Comparison of ENCODE assay signal across 30 cellular contexts in genomic region chr1:228772516-228773212, GRCh38. TPM values are rescaled to one million over a fixed set of nuclear protein-coding genes. Genes with fewer than 3 reads are reported as not detected.
DNase-seq lines count a peak whose midpoint lies in the region; ATAC-seq and TF ChIP-seq lines count a peak whose summit lies in the region.
"Had no signal": no experiment of that assay in that cellular context is flagged by ENCODE, and none has a peak within 500 bp of the region (broad histone marks: within the 10 kb centered on the region; RNA-seq: fewer than 3 reads in every experiment).

No MANE protein-coding gene starts in this region.

- no peak overlapping the region for H3K14ac ChIP-seq in trophoblast cell (ENCODE audit: low read length)

- peak in 2 of 3 donors; percentile 52 to 57 for ATAC-seq in natural killer cell
- no peak for ATAC-seq in natural killer cell treated with Interleukin-12 subunit alpha and Interleukin-12 subunit beta and Interleukin-15 and Interleukin-18, amount 100 ng/mL, for 72 hours
- no peak for ATAC-seq in right cardiac atrium
- no peak for ATAC-seq in GM18861 (IDR thresholded peaks at IDR 0.05; ENCODE audit: unreplicated experiment)
- ATAC-seq: A549, Panc1, T-cell had no signal

- H3K9ac ChIP-seq in trophoblast cell (ENCODE audit: low read length): no peak overlapping the region
- H3K9ac ChIP-seq: GM23248, KMS-11 had no signal

- no peaks in the 10 kb centered on the region for H3K36me3 Mint-ChIP-seq in natural killer cell
- H3K36me3 Mint-ChIP-seq in natural killer cell treated with Interleukin-12 subunit alpha and Interleukin-12 subunit beta and Interleukin-15 and Interleukin-18, amount 100 ng/mL, for 72 hours: no peaks in the 10 kb centered on the region
- peaks cover 0 to 4% (median 0%) of the 10 kb centered on the region in 3 donors for H3K36me3 Mint-ChIP-seq in immature natural killer cell
- H3K36me3 Mint-ChIP-seq in activated CD4-positive, alpha-beta memory T cell treated with anti-CD3 and anti-CD28 coated beads for 36 hours: no peaks in the 10 kb centered on the region
- H3K36me3 Mint-ChIP-seq: T-cell had no signal

- H3K9me3 Mint-ChIP-seq in natural killer cell: no peaks in the 10 kb centered on the region
- H3K9me3 Mint-ChIP-seq in natural killer cell treated with Interleukin-12 subunit alpha and Interleukin-12 subunit beta and Interleukin-15 and Interleukin-18, amount 100 ng/mL, for 72 hours: no peaks in the 10 kb centered on the region
- no peaks in the 10 kb centered on the region for H3K9me3 Mint-ChIP-seq in immature natural killer cell
- H3K9me3 Mint-ChIP-seq in activated CD4-positive, alpha-beta memory T cell treated with anti-CD3 and anti-CD28 coated beads for 36 hours: no peaks in the 10 kb centered on the region
- H3K9me3 Mint-ChIP-seq: IgD-negative memory B cell, T-cell had no signal

- H2BK120ac ChIP-seq in trophoblast cell (ENCODE audit: insufficient read depth, low read length, poor library complexity): no peak overlapping the region

- POLR2A ChIA-PET in activated CD4-positive, alpha-beta memory T cell treated with anti-CD3 and anti-CD28 coated beads for 36 hours (lab: Charles Lee): no interaction called here

- peak overlapping the region; percentile 55 for H2BK12ac ChIP-seq in trophoblast cell (ENCODE audit: low read length)

- H3K4me3 Mint-ChIP-seq in natural killer cell (peak overlapping the region; percentile 47), immature natural killer cell (peak overlapping the region in 3 of 5 donors; percentile 26 to 51 (median 38))
- H3K4me3 Mint-ChIP-seq in natural killer cell treated with Interleukin-12 subunit alpha and Interleukin-12 subunit beta and Interleukin-15 and Interleukin-18, amount 100 ng/mL, for 72 hours: no peak overlapping the region
- H3K4me3 Mint-ChIP-seq in activated CD4-positive, alpha-beta memory T cell treated with anti-CD3 and anti-CD28 coated beads for 36 hours: no peak overlapping the region
- H3K4me3 Mint-ChIP-seq: HFFc6, IgD-negative memory B cell, T-cell had no signal

- H3K79me1 ChIP-seq in trophoblast cell (ENCODE audit: low read length): no peaks in the 10 kb centered on the region

- CTCF ChIA-PET in activated CD4-positive, alpha-beta memory T cell treated with anti-CD3 and anti-CD28 coated beads for 36 hours (lab: Charles Lee): no interaction called here

- no peaks in the 10 kb centered on the region for H3K9me3 ChIP-seq in trophoblast cell (ENCODE audit: insufficient read depth, low read depth, low read length)
- no peaks in the 10 kb centered on the region for H3K9me3 ChIP-seq in right cardiac atrium (ENCODE audit: control insufficient read depth, low read length)
- H3K9me3 ChIP-seq: A549 had no signal

- H3K27me3 Mint-ChIP-seq in natural killer cell (ENCODE audit: low read depth in 2 of 2) (peaks cover 5 to 16% of the 10 kb centered on the region in 2 donors), immature natural killer cell (ENCODE audit: low read depth in 3 of 3) (peaks cover 0 to 6% (median 2%) of the 10 kb centered on the region in 3 donors)
- no peaks in the 10 kb centered on the region for H3K27me3 Mint-ChIP-seq in natural killer cell treated with Interleukin-12 subunit alpha and Interleukin-12 subunit beta and Interleukin-15 and Interleukin-18, amount 100 ng/mL, for 72 hours
- H3K27me3 Mint-ChIP-seq in activated CD4-positive, alpha-beta memory T cell treated with anti-CD3 and anti-CD28 coated beads for 36 hours: no peaks in the 10 kb centered on the region

- WGBS in trophoblast cell (ENCODE audit: extremely low coverage, insufficient coverage, insufficient read length): no CpG with 5 or more reads among the region's 4 CpGs
- 82% methylated on average over 4 of the region's 4 CpGs for WGBS in right cardiac atrium

- H3K4me3 ChIP-seq in LNCaP clone FGC (ENCODE audit: low read depth, low read length) (no peak overlapping the region), trophoblast cell (ENCODE audit: low read depth, low read length) (no peak overlapping the region), right cardiac atrium (ENCODE audit: low read length) (no peak overlapping the region)
- H3K4me3 ChIP-seq: A549, GM23248 had no signal

- H4K12ac ChIP-seq in trophoblast cell (ENCODE audit: low read depth, low read length): no peak overlapping the region

- TF ChIP-seq CTCF in natural killer cell (IDR thresholded peaks at IDR 0.05): no peak
- 0 out of 2 replicates have a peak, but pooled peaks have one; percentile 18 for TF ChIP-seq CTCF in LNCaP clone FGC (IDR thresholded peaks at IDR 0.05; ENCODE audit: control insufficient read depth, extremely low read depth, insufficient read depth)

- H2AFZ ChIP-seq in trophoblast cell (ENCODE audit: insufficient read depth, low read length, poor library complexity): no peak overlapping the region
- H2AFZ ChIP-seq: GM23248 had no signal

- no peak overlapping the region for H4K8ac ChIP-seq in trophoblast cell (ENCODE audit: low read depth, low read length)

- H3K27me3 ChIP-seq in trophoblast cell (ENCODE audit: insufficient read depth, low read length) (no peaks in the 10 kb centered on the region), right cardiac atrium (ENCODE audit: control insufficient read depth, insufficient read depth) (no peaks in the 10 kb centered on the region)

- no peak overlapping the region for H3K27ac ChIP-seq in trophoblast cell (ENCODE audit: low read depth, low read length)
- no peak overlapping the region for H3K27ac ChIP-seq in right cardiac atrium (ENCODE audit: low read length)
- H3K27ac ChIP-seq: A549, C4-2B, GM23248, KMS-11, RWPE1 had no signal

- H4K91ac ChIP-seq in trophoblast cell (ENCODE audit: low read depth, low read length): no peak overlapping the region

- H3K4me1 ChIP-seq in trophoblast cell (ENCODE audit: control insufficient read depth in 1 of 2, insufficient read depth in 2 of 2, low read length in 2 of 2) (peaks cover 0 to 5% of the 10 kb centered on the region in 2 experiments), right cardiac atrium (ENCODE audit: control insufficient read depth, insufficient read depth, low read length) (no peaks in the 10 kb centered on the region)
- H3K4me1 ChIP-seq: A549 had no signal

- no peak overlapping the region for H2AK5ac ChIP-seq in trophoblast cell (ENCODE audit: low read length)

- DNase-seq in natural killer cell: no peak
- DNase-seq in natural killer cell treated with Interleukin-12 subunit alpha and Interleukin-12 subunit beta and Interleukin-15 and Interleukin-18, amount 100 ng/mL, for 72 hours (ENCODE audit: low spot score): no peak
- DNase-seq in LNCaP clone FGC (ENCODE audit: low read depth): no peak
- peak in 1 of 3 donors; percentile 20 for DNase-seq in immature natural killer cell
- DNase-seq in trophoblast cell: no peak
- DNase-seq in right cardiac atrium: no peak
- DNase-seq in activated CD4-positive, alpha-beta memory T cell treated with anti-CD3 and anti-CD28 coated beads for 36 hours: no peak
- DNase-seq: AML-193, Calu3, DMS153, GM23248, H7, HFFc6, NCI-H1048, NCI-H1417 treated with DMSO at 0.1 percent for 48 hours, NCI-H1694 treated with DMSO at 0.1 percent for 48 hours, NCI-H2081, NCI-H2171 treated with DMSO at 0.1 percent for 48 hours, NCI-H446 treated with DMSO at 0.1 percent for 48 hours, NCI-H526, SHP77, T-cell had no signal

- H3K4me1 Mint-ChIP-seq in natural killer cell: peaks cover 19 to 20% of the 10 kb centered on the region in 2 donors
- peaks cover 12 to 26% of the 10 kb centered on the region in 2 donors for H3K4me1 Mint-ChIP-seq in natural killer cell treated with Interleukin-12 subunit alpha and Interleukin-12 subunit beta and Interleukin-15 and Interleukin-18, amount 100 ng/mL, for 72 hours (ENCODE audit: low read depth in 2 of 2)
- peaks cover 20 to 22% of the 10 kb centered on the region in 2 donors for H3K4me1 Mint-ChIP-seq in immature natural killer cell
- H3K4me1 Mint-ChIP-seq in activated CD4-positive, alpha-beta memory T cell treated with anti-CD3 and anti-CD28 coated beads for 36 hours (ENCODE audit: low read depth): peaks cover 6% of the 10 kb centered on the region

- H3K79me2 ChIP-seq in trophoblast cell (ENCODE audit: control insufficient read depth, insufficient read depth, low read length, poor library complexity): no peaks in the 10 kb centered on the region

- H3K23ac ChIP-seq in trophoblast cell (ENCODE audit: low read length): no peak overlapping the region

- no peak overlapping the region for H2BK5ac ChIP-seq in trophoblast cell (ENCODE audit: low read depth, low read length, poor library complexity)

- H3K18ac ChIP-seq in trophoblast cell (ENCODE audit: low read length): no peak overlapping the region

- no peaks in the 10 kb centered on the region for H3K36me3 ChIP-seq in trophoblast cell (ENCODE audit: control insufficient read depth in 1 of 2, insufficient read depth in 2 of 2, low read length in 2 of 2)

- intact Hi-C loops in natural killer cell (cut with micrococcal nuclease): no loop called here
- intact Hi-C loops in right cardiac atrium (cut with DNase I): no loop called here
- intact Hi-C loops in activated CD4-positive, alpha-beta memory T cell treated with anti-CD3 and anti-CD28 coated beads for 36 hours (cut with micrococcal nuclease): no loop called here

- H3K4ac ChIP-seq in trophoblast cell (ENCODE audit: low read depth, low read length): no peak overlapping the region

- H3K4me2 ChIP-seq in trophoblast cell (ENCODE audit: low read length): no peak overlapping the region
- H3K4me2 ChIP-seq: A549, KMS-11 had no signal

- H3K27ac Mint-ChIP-seq in natural killer cell (peak overlapping the region in 1 of 2 donors; percentile 34), immature natural killer cell (peak overlapping the region in 3 of 6 donors; percentile 32 to 45 (median 33))
- H3K27ac Mint-ChIP-seq in natural killer cell treated with Interleukin-12 subunit alpha and Interleukin-12 subunit beta and Interleukin-15 and Interleukin-18, amount 100 ng/mL, for 72 hours: peak overlapping the region in 1 of 2 donors; percentile 16
- H3K27ac Mint-ChIP-seq in activated CD4-positive, alpha-beta memory T cell treated with anti-CD3 and anti-CD28 coated beads for 36 hours: no peak overlapping the region
- H3K27ac Mint-ChIP-seq: HFFc6, IgD-negative memory B cell, T-cell had no signal

RNA-seq across cellular contexts. Expression of gene RHOU, which starts 37.4 kb away (rescaled TPM):
- total RNA-seq in natural killer cell (1 to 10 TPM in 1 of 3 donors, under 1 TPM in 2; 0.33 to 1.6 (median 0.82) TPM), right cardiac atrium (10 to 100 TPM in 3 of 4 donors, 1 to 10 TPM in 1; 8.1 to 15.1 (median 12.6) TPM)
- 1 to 10 TPM in 1 of 2 donors, under 1 TPM in 1; 0.50 to 3.7 TPM for total RNA-seq in natural killer cell treated with Interleukin-12 subunit alpha and Interleukin-12 subunit beta and Interleukin-15 and Interleukin-18, amount 100 ng/mL, for 72 hours
- polyA plus RNA-seq in immature natural killer cell (under 1 TPM in 2 of 3 donors, not detected in 1; 0.22 to 0.29 TPM), right cardiac atrium (5.2 TPM)
- 150 and 156 TPM in 2 replicates for polyA plus RNA-seq in trophoblast cell (2013)
- total RNA-seq in activated CD4-positive, alpha-beta memory T cell treated with anti-CD3 and anti-CD28 coated beads for 36 hours: under 1 TPM; 0.57 to 0.68 TPM
- total RNA-seq: OCI-LY7 had no signal
- polyA plus RNA-seq: IgD-negative memory B cell had no signal

Comparison
In these comparisons a context has a peak if more than half of its experiments do, and no peak if none do; other contexts are left out.
1. ATAC-seq: peak in natural killer cell (2 of 3); none in natural killer cell treated with Interleukin-12 subunit alpha and Interleukin-12 subunit beta and Interleukin-15 and Interleukin-18, amount 100 ng/mL, for 72 hours (0 of 2), right cardiac atrium (0 of 2) and GM18861 (single experiment).
2. H3K4me3 Mint-ChIP-seq: peak in natural killer cell (single experiment) and immature natural killer cell (3 of 5); none in natural killer cell treated with Interleukin-12 subunit alpha and Interleukin-12 subunit beta and Interleukin-15 and Interleukin-18, amount 100 ng/mL, for 72 hours (single experiment) and activated CD4-positive, alpha-beta memory T cell treated with anti-CD3 and anti-CD28 coated beads for 36 hours (single experiment).